ENCODE assay signal across 30 cellular contexts in the genomic region with DNA sequence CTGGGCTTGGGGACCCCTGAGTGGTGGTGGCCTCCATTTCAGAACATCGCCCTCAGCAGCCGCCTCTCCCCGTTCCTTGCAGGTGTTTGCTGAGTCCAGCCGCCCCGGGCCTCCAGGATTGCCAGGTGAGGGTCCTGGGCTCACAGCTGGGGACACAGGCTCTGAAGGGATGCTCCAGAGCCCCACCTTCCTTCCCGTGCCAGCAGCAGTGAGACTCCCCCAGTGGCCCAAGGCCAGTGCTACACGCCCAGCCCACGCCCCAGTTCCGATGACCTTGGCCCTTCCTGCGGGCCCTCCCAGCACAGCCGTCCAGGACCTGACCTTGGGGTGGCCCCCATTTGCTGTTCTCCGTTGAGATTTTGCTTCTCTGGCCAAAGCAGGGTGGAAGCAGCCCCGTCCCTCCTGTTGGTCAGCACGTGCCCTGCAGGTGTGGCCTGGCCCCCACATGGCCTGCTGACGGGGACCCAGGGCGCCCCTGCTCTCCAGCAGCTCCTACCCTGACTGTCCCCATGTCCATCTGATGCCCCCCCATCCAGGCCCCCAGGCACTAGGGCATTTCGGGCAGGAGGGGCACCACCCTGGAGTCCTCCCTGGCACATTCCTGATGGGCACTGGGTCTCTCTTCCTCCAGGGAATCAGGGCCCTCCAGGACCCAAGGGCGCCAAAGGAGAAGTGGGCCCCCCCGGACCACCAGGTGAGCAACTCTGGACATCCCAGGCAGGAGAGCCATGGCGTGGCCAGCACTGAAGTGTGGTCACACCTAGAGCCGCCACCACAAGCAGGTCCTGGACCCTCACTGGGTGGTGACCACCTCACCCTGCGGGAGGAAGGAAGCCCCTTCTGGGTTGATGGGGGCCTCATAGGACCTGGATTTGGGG. TPM values are rescaled to one million over a fixed set of nuclear protein-coding genes. Genes with fewer than 3 reads are reported as not detected.
DNase-seq lines count a peak whose midpoint lies in the region; ATAC-seq and TF ChIP-seq lines count a peak whose summit lies in the region.
"Had no signal": no experiment of that assay in that cellular context is flagged by ENCODE, and none has a peak within 500 bp of the region (broad histone marks: within the 10 kb centered on the region; RNA-seq: fewer than 3 reads in every experiment).

No MANE protein-coding gene starts in this region.

- peaks cover 5% of the 10 kb centered on the region for H3K4me1 Mint-ChIP-seq in activated T-helper 17 cell treated with anti-CD3 and anti-CD28 coated beads, Interleukin-2, amount 50 U/mL, for 72 hours
- H3K4me1 Mint-ChIP-seq: H9, nephron had no signal

- no peaks in the 10 kb centered on the region for H3K27me3 ChIP-seq in WERI-Rb-1 (ENCODE audit: insufficient read depth, low read depth, severe bottlenecking)
- H3K27me3 ChIP-seq in lower lobe of right lung (ENCODE audit: low read depth), result no peaks in the 10 kb centered on the region
- H3K27me3 ChIP-seq in testis, result no peaks in the 10 kb centered on the region
- H3K27me3 ChIP-seq: BLaER1, breast epithelium, gastroesophageal sphincter, MG63, tibial artery had no signal

- no peaks in the 10 kb centered on the region for H3K9me3 ChIP-seq in WERI-Rb-1 (ENCODE audit: severe bottlenecking)
- H3K9me3 ChIP-seq in lower lobe of right lung, result no peaks in the 10 kb centered on the region
- no peaks in the 10 kb centered on the region for H3K9me3 ChIP-seq in testis
- H3K9me3 ChIP-seq: breast epithelium, gastroesophageal sphincter, tibial artery had no signal

- H3K27ac ChIP-seq in WERI-Rb-1 (no peak overlapping the region), lower lobe of right lung (no peak overlapping the region), testis (no peak overlapping the region)
- H3K27ac ChIP-seq: breast epithelium, gastroesophageal sphincter, KMS-11, tibial artery had no signal

- H3K36me3 ChIP-seq in WERI-Rb-1 (no peaks in the 10 kb centered on the region; the same call in 1 of the 2 replicates), lower lobe of right lung (peaks cover 44% of the 10 kb centered on the region), testis (ENCODE audit: low read depth, missing control alignments) (no peaks in the 10 kb centered on the region)
- H3K36me3 ChIP-seq: breast epithelium, MG63 had no signal

- H3K4me1 ChIP-seq in lower lobe of right lung, result no peaks in the 10 kb centered on the region
- H3K4me1 ChIP-seq in testis, result peaks cover 12% of the 10 kb centered on the region
- H3K4me1 ChIP-seq: breast epithelium, gastroesophageal sphincter, tibial artery had no signal

- TF ChIP-seq CTCF in WERI-Rb-1 (IDR thresholded peaks at IDR 0.05; ENCODE audit: low read depth, low read length) (0 out of 2 replicates have a peak, but pooled peaks have one; percentile 12), lower lobe of right lung (IDR thresholded peaks at IDR 0.05) (no peak), testis (IDR thresholded peaks at IDR 0.05) (no peak)

- DNase-seq in WERI-Rb-1 (peak; percentile 6), left cardiac atrium (peak; percentile 22), lower lobe of right lung (peak; percentile 44), testis (peak; percentile 36), NCI-H524 treated with DMSO at 0.1 percent for 48 hours (lab: John Stamatoyannopoulos, UW) (no peak)
- DNase-seq: activated CD4-positive, CD25-positive, alpha-beta regulatory T cell treated with anti-CD3 and anti-CD28 coated beads, Interleukin-2, amount 50 U/mL, for 72 hours; activated CD8-positive, alpha-beta T cell treated with anti-CD3 and anti-CD28 coated beads for 36 hours; activated effector memory CD4-positive, alpha-beta T cell treated with Interleukin-2 at 50 U/mL for 16 hours; DMS153; H9; MG63; NCI-H1105; NCI-H1930; NCI-H524; OCI-M1; retina; SHP77; stimulated activated CD8-positive, alpha-beta memory T cell treated with anti-CD3 and anti-CD28 coated beads, Interleukin-4, amount 100 ng/mL, for 48 hours; stimulated activated naive CD8-positive, alpha-beta T cell treated with anti-CD3 and anti-CD28 coated beads, Interleukin-15, amount 100 ng/mL, for 72 hours had no signal

- no peaks in the 10 kb centered on the region for H3K27me3 Mint-ChIP-seq in activated T-helper 17 cell treated with anti-CD3 and anti-CD28 coated beads, Interleukin-2, amount 50 U/mL, for 72 hours
- H3K27me3 Mint-ChIP-seq: activated CD8-positive, alpha-beta T cell treated with anti-CD3 and anti-CD28 coated beads for 36 hours; activated naive CD8-positive, alpha-beta T cell; stimulated activated naive CD8-positive, alpha-beta T cell treated with anti-CD3 and anti-CD28 coated beads, Interleukin-15, amount 100 ng/mL, for 72 hours; T-helper 17 cell had no signal

- H3K27ac Mint-ChIP-seq in activated T-helper 17 cell treated with anti-CD3 and anti-CD28 coated beads, Interleukin-2, amount 50 U/mL, for 72 hours, result no peak overlapping the region
- H3K27ac Mint-ChIP-seq: activated CD8-positive, alpha-beta T cell treated with anti-CD3 and anti-CD28 coated beads for 36 hours; activated naive CD8-positive, alpha-beta T cell; H9; nephron had no signal

- no peak overlapping the region for H3K4me3 Mint-ChIP-seq in activated T-helper 17 cell treated with anti-CD3 and anti-CD28 coated beads, Interleukin-2, amount 50 U/mL, for 72 hours
- H3K4me3 Mint-ChIP-seq: activated CD8-positive, alpha-beta T cell treated with anti-CD3 and anti-CD28 coated beads for 36 hours; activated naive CD8-positive, alpha-beta T cell; H9; nephron; stimulated activated naive CD8-positive, alpha-beta T cell treated with anti-CD3 and anti-CD28 coated beads, Interleukin-15, amount 100 ng/mL, for 72 hours; T-helper 17 cell had no signal

- TF ChIP-seq POLR2A in testis (IDR thresholded peaks at IDR 0.05), result no peak

- intact Hi-C loops in left cardiac atrium (cut with DNase I), result no loop called here
- intact Hi-C loops in lower lobe of right lung (cut with DNase I), result no loop called here
- intact Hi-C loops in testis (cut with DNase I; ENCODE audit: low total_unique reads), result no loop called here

- ATAC-seq in left cardiac atrium (no peak), lower lobe of right lung (no peak), HG02938 (IDR thresholded peaks at IDR 0.05; ENCODE audit: unreplicated experiment) (no peak)
- ATAC-seq in activated T-helper 17 cell treated with anti-CD3 and anti-CD28 coated beads, Interleukin-2, amount 50 U/mL, for 72 hours (replicated peaks), result no peak
- ATAC-seq: activated CD8-positive, alpha-beta T cell treated with anti-CD3 and anti-CD28 coated beads for 36 hours; gastroesophageal sphincter; stimulated activated naive CD8-positive, alpha-beta T cell treated with anti-CD3 and anti-CD28 coated beads, Interleukin-15, amount 100 ng/mL, for 72 hours; T-helper 17 cell had no signal

- H3K9me3 Mint-ChIP-seq in activated T-helper 17 cell treated with anti-CD3 and anti-CD28 coated beads, Interleukin-2, amount 50 U/mL, for 72 hours, result no peaks in the 10 kb centered on the region
- H3K9me3 Mint-ChIP-seq: activated CD8-positive, alpha-beta T cell treated with anti-CD3 and anti-CD28 coated beads for 36 hours; H9; nephron had no signal

- WGBS in testis, 2 donors, result 58 to 64% methylated on average over 10 to 18 of the region's 22 CpGs

- H3K4me3 ChIP-seq in WERI-Rb-1 (ENCODE audit: low read depth, low read length) (no peak overlapping the region), lower lobe of right lung (no peak overlapping the region), testis (no peak overlapping the region)
- H3K4me3 ChIP-seq: BLaER1, breast epithelium, gastroesophageal sphincter, lung, MG63, tibial artery had no signal

- no peaks in the 10 kb centered on the region for H3K36me3 Mint-ChIP-seq in activated T-helper 17 cell treated with anti-CD3 and anti-CD28 coated beads, Interleukin-2, amount 50 U/mL, for 72 hours (ENCODE audit: low read depth)
- H3K36me3 Mint-ChIP-seq: activated naive CD8-positive, alpha-beta T cell had no signal

RNA-seq across cellular contexts. Expression of a gene that starts 45.0 kb away (rescaled TPM):
- 1 to 10 TPM; 5.4 to 8.6 TPM for total RNA-seq in left cardiac atrium
- total RNA-seq in lower lobe of right lung, result 50.7 TPM
- 10 to 100 TPM; 15.7 to 17.4 TPM for total RNA-seq in testis
- polyA plus RNA-seq in testis (ENCODE audit: insufficient read depth, low read depth, low replicate concordance), result 5.5 TPM
- 10 to 100 TPM; 41.4 to 82.2 TPM for total RNA-seq in activated T-helper 17 cell treated with anti-CD3 and anti-CD28 coated beads, Interleukin-2, amount 50 U/mL, for 72 hours
